26 cellular contexts compared by ENCODE assay signal in genomic region chr1:78136672-78137071, GRCh38.
"Had no signal": no experiment of that assay in that cellular context is flagged by ENCODE, and none has a peak within 500 bp of the region (broad histone marks: within the 10 kb centered on the region; RNA-seq: fewer than 3 reads in every experiment).

No MANE protein-coding gene starts in this region.

- H3K79me2 ChIP-seq: parathyroid adenoma had no signal

- ATAC-seq: left cardiac atrium; left lobe of liver; lower lobe of right lung; naive thymus-derived CD8-positive, alpha-beta T cell; psoas muscle; right lobe of liver; stimulated activated memory B cell treated with anti-CD40 and anti-IgM and Interleukin-4, amounts not matched to agents 10 μg/mL and 1 μg/mL and 100 μg/mL, for 72 hours; stimulated activated naive CD8-positive, alpha-beta T cell treated with anti-CD3 and anti-CD28 coated beads, Interleukin-15, amount 100 ng/mL, for 72 hours had no signal

- H3K9ac ChIP-seq: neural progenitor cell, parathyroid adenoma had no signal

- H3K27me3 ChIP-seq: neural progenitor cell, neutrophil, right atrium auricular region, right lobe of liver, tibial nerve, uterus had no signal

- H3K27ac ChIP-seq: lower lobe of right lung, neural progenitor cell, neutrophil, parathyroid adenoma, psoas muscle, right atrium auricular region, right lobe of liver, tibial nerve, uterus had no signal

- H3K9me3 ChIP-seq: lower lobe of right lung, neutrophil, psoas muscle, right atrium auricular region, right lobe of liver, tibial nerve, uterus had no signal

- H3K4me2 ChIP-seq: neural progenitor cell, smooth muscle cell had no signal

- H3K4me1 ChIP-seq: lower lobe of right lung, neural progenitor cell, parathyroid adenoma, psoas muscle, right atrium auricular region, tibial nerve, uterus had no signal

- H2AFZ ChIP-seq: neural progenitor cell, parathyroid adenoma had no signal

- H3K4me3 ChIP-seq: lower lobe of right lung, neural progenitor cell, psoas muscle, right atrium auricular region, right lobe of liver, smooth muscle cell, tibial nerve, uterus had no signal

- H3K36me3 ChIP-seq: lower lobe of right lung, neural progenitor cell, neutrophil, right atrium auricular region, right lobe of liver, tibial nerve, uterus had no signal

- DNase-seq: hippocampal formation; kidney glomerular epithelial cell; left cardiac atrium; lower lobe of right lung; mammary epithelial cell; mesenchymal stem cell; naive thymus-derived CD8-positive, alpha-beta T cell; occipital lobe; psoas muscle; right lobe of liver; stimulated activated CD4-positive, alpha-beta T cell treated with anti-CD3 and anti-CD28 coated beads, Interleukin-1b, Interleukin-23, amount 100 ng/mL, for 48 hours; stimulated activated CD4-positive, alpha-beta T cell treated with anti-CD3 and anti-CD28 coated beads, Interleukin-2, amount 100 ng/mL, for 48 hours; stimulated activated CD4-positive, alpha-beta T cell treated with anti-CD3 and anti-CD28 coated beads, Interleukin-4, amount 100 ng/mL, for 4 hours; stimulated activated CD8-positive, alpha-beta memory T cell treated with anti-CD3 and anti-CD28 coated beads, Interleukin-4, amount 100 ng/mL, for 48 hours; stimulated activated naive CD4-positive, alpha-beta T cell treated with Interleukin-2 at 50 U/mL for 16 hours; stimulated activated naive CD8-positive, alpha-beta T cell treated with anti-CD3 and anti-CD28 coated beads, Interleukin-15, amount 100 ng/mL, for 72 hours; substantia nigra; uterus had no signal
